In genomic region chr18:58429442-58429841, GRCh38 we compare ENCODE assay signal across 32 cellular contexts.
A peak's percentile ranks its signal among the peaks of the same experiment; 100 is the strongest.
DNase-seq lines count a peak whose midpoint lies in the region; ATAC-seq and TF ChIP-seq lines count a peak whose summit lies in the region.
"Had no signal": no experiment of that assay in that cellular context is flagged by ENCODE, and none has a peak within 500 bp of the region (broad histone marks: within the 10 kb centered on the region; RNA-seq: fewer than 3 reads in every experiment).

No MANE protein-coding gene starts in this region.

- H3K4me2 ChIP-seq in GM23338 (no peak overlapping the region), neural progenitor cell (peak overlapping the region; percentile 9)
- H3K4me2 ChIP-seq: BLaER1 treated with 17β-estradiol and CSF1 and Interleukin-3, amounts not matched to agents 10 nM and 100 nM had no signal

- H3K27me3 ChIP-seq in GM23338 (ENCODE audit: insufficient read depth) (no peaks in the 10 kb centered on the region), neural progenitor cell (no peaks in the 10 kb centered on the region), esophagus muscularis mucosa (no peaks in the 10 kb centered on the region)
- H3K27me3 ChIP-seq: BLaER1 treated with 17β-estradiol and CSF1 and Interleukin-3, amounts not matched to agents 10 nM and 100 nM; right atrium auricular region; suprapubic skin had no signal

- H2AFZ ChIP-seq in GM23338 = peak overlapping the region; percentile 98
- H2AFZ ChIP-seq in neural progenitor cell (replicated peaks) = peak overlapping the region; percentile 87

- no peak overlapping the region for H3K27ac Mint-ChIP-seq in GM23338
- H3K27ac Mint-ChIP-seq in neural progenitor cell = peak overlapping the region; percentile 2
- H3K27ac Mint-ChIP-seq: activated B cell treated with CpG ODN at 0.5 μM for 24 hours; activated naive CD4-positive, alpha-beta T cell treated with anti-CD3 and anti-CD28 coated beads, Interleukin-2, amount 10 ng/mL, durations not matched to agents 7 days and 5 days; mesothelial cell of epicardium; natural killer cell; stimulated activated naive B cell treated with anti-CD40 and anti-IgM and Interleukin-4, amounts not matched to agents 10 μg/mL and 1 μg/mL and 100 μg/mL, for 72 hours had no signal

- H3F3A ChIP-seq in GM23338 (replicated peaks; ENCODE audit: low read depth) (no peaks in the 10 kb centered on the region), neural progenitor cell (ENCODE audit: low read depth) (peaks cover 6% of the 10 kb centered on the region)

- WGBS in esophagus muscularis mucosa = 65% methylated on average over 6 of the region's 6 CpGs

- H3K27ac ChIP-seq in GM23338 (ENCODE audit: low read depth) = no peak overlapping the region
- H3K27ac ChIP-seq in neural progenitor cell = no peak overlapping the region
- no peak overlapping the region for H3K27ac ChIP-seq in esophagus muscularis mucosa (replicated peaks in 1 of 4)
- H3K27ac ChIP-seq: BLaER1 treated with 17β-estradiol and CSF1 and Interleukin-3, amounts not matched to agents 10 nM and 100 nM; foreskin keratinocyte; right atrium auricular region; suprapubic skin had no signal

- peak; percentile 47 for ATAC-seq in GM23338
- ATAC-seq: foreskin keratinocyte; HCT116; natural killer cell; stimulated activated naive B cell treated with anti-CD40 and anti-IgM and Interleukin-4, amounts not matched to agents 10 μg/mL and 1 μg/mL and 100 μg/mL, for 72 hours had no signal

- no peaks in the 10 kb centered on the region; the same call in 1 of the 2 replicates for H3K4me1 ChIP-seq in GM23338 (ENCODE audit: insufficient read depth)
- H3K4me1 ChIP-seq in neural progenitor cell = peaks cover 14% of the 10 kb centered on the region
- H3K4me1 ChIP-seq in esophagus muscularis mucosa = no peaks in the 10 kb centered on the region
- H3K4me1 ChIP-seq: foreskin keratinocyte, suprapubic skin had no signal

- no peaks in the 10 kb centered on the region for H3K9me3 ChIP-seq in neural progenitor cell (ENCODE audit: low read depth)
- no peaks in the 10 kb centered on the region for H3K9me3 ChIP-seq in esophagus muscularis mucosa
- H3K9me3 ChIP-seq: BLaER1 treated with 17β-estradiol and CSF1 and Interleukin-3, amounts not matched to agents 10 nM and 100 nM; right atrium auricular region; suprapubic skin had no signal

- TF ChIP-seq CTCF in GM23338 (conservative IDR thresholded peaks at IDR 0.05; ENCODE audit: low read depth in 2 of 2) (no peak), neural progenitor cell (IDR thresholded peaks at IDR 0.05) (no peak), esophagus muscularis mucosa (IDR thresholded peaks at IDR 0.05) (no peak)

- no peak overlapping the region for H3K9ac ChIP-seq in neural progenitor cell
- H3K9ac ChIP-seq: BLaER1 treated with 17β-estradiol and CSF1 and Interleukin-3, amounts not matched to agents 10 nM and 100 nM had no signal

- no peak for TF ChIP-seq POLR2A in esophagus muscularis mucosa (IDR thresholded peaks at IDR 0.05; ENCODE audit: low read depth)

- H4K20me1 ChIP-seq in GM23338 (replicated peaks; ENCODE audit: insufficient read depth) (no peaks in the 10 kb centered on the region), neural progenitor cell (ENCODE audit: low read depth) (no peaks in the 10 kb centered on the region)
- H4K20me1 ChIP-seq: BLaER1 treated with 17β-estradiol and CSF1 and Interleukin-3, amounts not matched to agents 10 nM and 100 nM had no signal

- no peak for TF ChIP-seq EP300 in esophagus muscularis mucosa (IDR thresholded peaks at IDR 0.05)

- H3K4me1 Mint-ChIP-seq in GM23338 (peaks cover 13% of the 10 kb centered on the region), neural progenitor cell (peaks cover 21% of the 10 kb centered on the region)
- H3K4me1 Mint-ChIP-seq: activated B cell treated with CpG ODN at 0.5 μM for 24 hours; activated naive CD4-positive, alpha-beta T cell treated with anti-CD3 and anti-CD28 coated beads, Interleukin-2, amount 10 ng/mL, durations not matched to agents 7 days and 5 days; natural killer cell; stimulated activated naive B cell treated with anti-CD40 and anti-IgM and Interleukin-4, amounts not matched to agents 10 μg/mL and 1 μg/mL and 100 μg/mL, for 72 hours had no signal

- H3K9me2 ChIP-seq in GM23338 (ENCODE audit: insufficient read depth) = no peaks in the 10 kb centered on the region

- intact Hi-C loops in esophagus muscularis mucosa (cut with DNase I) = no loop called here

- H3K9me3 Mint-ChIP-seq in GM23338 (no peaks in the 10 kb centered on the region), neural progenitor cell (peaks cover 2% of the 10 kb centered on the region)
- H3K9me3 Mint-ChIP-seq: activated B cell treated with CpG ODN at 0.5 μM for 24 hours; activated naive CD4-positive, alpha-beta T cell treated with anti-CD3 and anti-CD28 coated beads, Interleukin-2, amount 10 ng/mL, durations not matched to agents 7 days and 5 days; mesothelial cell of epicardium; natural killer cell; stimulated activated naive B cell treated with anti-CD40 and anti-IgM and Interleukin-4, amounts not matched to agents 10 μg/mL and 1 μg/mL and 100 μg/mL, for 72 hours had no signal

- H3K4me3 Mint-ChIP-seq in GM23338 (no peak overlapping the region), neural progenitor cell (no peak overlapping the region)
- H3K4me3 Mint-ChIP-seq: activated B cell treated with CpG ODN at 0.5 μM for 24 hours; activated naive CD4-positive, alpha-beta T cell treated with anti-CD3 and anti-CD28 coated beads, Interleukin-2, amount 10 ng/mL, durations not matched to agents 7 days and 5 days; mesothelial cell of epicardium; natural killer cell; stimulated activated naive B cell treated with anti-CD40 and anti-IgM and Interleukin-4, amounts not matched to agents 10 μg/mL and 1 μg/mL and 100 μg/mL, for 72 hours had no signal

- H3K4me3 ChIP-seq in GM23338 = no peak overlapping the region
- no peak overlapping the region for H3K4me3 ChIP-seq in neural progenitor cell
- H3K4me3 ChIP-seq in esophagus muscularis mucosa = no peak overlapping the region
- H3K4me3 ChIP-seq: BLaER1 treated with 17β-estradiol and CSF1 and Interleukin-3, amounts not matched to agents 10 nM and 100 nM; right atrium auricular region; suprapubic skin had no signal

- H3K36me3 ChIP-seq in GM23338 (ENCODE audit: insufficient read depth) (no peaks in the 10 kb centered on the region), neural progenitor cell (no peaks in the 10 kb centered on the region), esophagus muscularis mucosa (no peaks in the 10 kb centered on the region)
- H3K36me3 ChIP-seq: BLaER1 treated with 17β-estradiol and CSF1 and Interleukin-3, amounts not matched to agents 10 nM and 100 nM; right atrium auricular region; suprapubic skin had no signal

- H3K79me2 ChIP-seq in GM23338 (replicated peaks; ENCODE audit: insufficient read depth) = no peaks in the 10 kb centered on the region
- H3K79me2 ChIP-seq in neural progenitor cell (ENCODE audit: low read depth) = no peaks in the 10 kb centered on the region

- H3K36me3 Mint-ChIP-seq in GM23338 (ENCODE audit: low read depth) (no peaks in the 10 kb centered on the region), neural progenitor cell (no peaks in the 10 kb centered on the region)
- H3K36me3 Mint-ChIP-seq: activated naive CD4-positive, alpha-beta T cell treated with anti-CD3 and anti-CD28 coated beads, Interleukin-2, amount 10 ng/mL, durations not matched to agents 7 days and 5 days; mesothelial cell of epicardium; natural killer cell; stimulated activated naive B cell treated with anti-CD40 and anti-IgM and Interleukin-4, amounts not matched to agents 10 μg/mL and 1 μg/mL and 100 μg/mL, for 72 hours had no signal

- H3K27me3 Mint-ChIP-seq in GM23338 (ENCODE audit: insufficient read depth, low read depth, poor library complexity) (peaks cover 5% of the 10 kb centered on the region), neural progenitor cell (ENCODE audit: insufficient read depth, low read depth) (peaks cover 2% of the 10 kb centered on the region)
- H3K27me3 Mint-ChIP-seq: activated B cell treated with CpG ODN at 0.5 μM for 24 hours; stimulated activated naive B cell treated with anti-CD40 and anti-IgM and Interleukin-4, amounts not matched to agents 10 μg/mL and 1 μg/mL and 100 μg/mL, for 72 hours had no signal

- DNase-seq in GM23338 (ENCODE audit: low spot score) (no peak), NCI-H69 (lab: John Stamatoyannopoulos, UW) (peak; percentile 37), islet precursor cell (peak; percentile 61), neural progenitor cell (ENCODE audit: low spot score) (no peak), KG1 (lab: John Stamatoyannopoulos, UW) (no peak), hepatic stellate cell (ENCODE audit: low spot score) (no peak), esophagus muscularis mucosa (ENCODE audit: extremely low spot score) (no peak)
- DNase-seq in activated CD4-positive, alpha-beta T cell treated with anti-CD3 and anti-CD28 coated beads for 1 hour = no peak
- DNase-seq: activated B cell treated with CpG ODN at 0.5 μM for 24 hours; activated CD4-positive, alpha-beta T cell treated with anti-CD3 and anti-CD28 coated beads, Interleukin-2, amount 50 U/mL, for 48 hours; activated CD8-positive, alpha-beta memory T cell treated with anti-CD3 and anti-CD28 coated beads, Interleukin-2, amount 50 U/mL, for 4 hours; activated naive CD4-positive, alpha-beta T cell treated with anti-CD3 and anti-CD28 coated beads, Interleukin-2, amount 10 ng/mL, durations not matched to agents 7 days and 5 days; DMS79; effector CD8-positive, alpha-beta T cell; foreskin keratinocyte; GDM1; Kasumi-1; left cardiac atrium; MV-4-11; natural killer cell; NCI-H1436 treated with DMSO at 0.1 percent for 48 hours; NCI-H526; SHP77; stimulated activated CD4-positive, alpha-beta T cell treated with anti-CD3 and anti-CD28 coated beads, Interleukin-4, amount 100 ng/mL, for 4 hours; stimulated activated naive B cell treated with anti-CD40 and anti-IgM and Interleukin-4, amounts not matched to agents 10 μg/mL and 1 μg/mL and 100 μg/mL, for 72 hours; SW 1271; T1000 had no signal

TF ChIP-seq in GM23338, 12 proteins besides CTCF, POLR2A, EP300 and RAD21 (continues in another document):
- TF ChIP-seq CREB1 (CRISPR knock-in tag; IDR thresholded peaks at IDR 0.05; ENCODE audit: low read depth) (no peak), EZH2phosphoT487 (IDR thresholded peaks at IDR 0.05; ENCODE audit: unreplicated experiment) (no peak), NANOG (IDR thresholded peaks at IDR 0.05; ENCODE audit: borderline replicate concordance) (no peak), ETS1 (IDR thresholded peaks at IDR 0.05) (no peak)

Comparison
In these comparisons a context has a peak if more than half of its experiments do, and no peak if none do; other contexts are left out.
1. DNase-seq: peak in NCI-H69 (single experiment) and islet precursor cell (single experiment); none in GM23338 (single experiment), neural progenitor cell (single experiment), KG1 (single experiment), hepatic stellate cell (single experiment), esophagus muscularis mucosa (single experiment) and activated CD4-positive, alpha-beta T cell treated with anti-CD3 and anti-CD28 coated beads for 1 hour (single experiment).